16 cellular contexts compared by ENCODE assay signal in the genomic region with DNA sequence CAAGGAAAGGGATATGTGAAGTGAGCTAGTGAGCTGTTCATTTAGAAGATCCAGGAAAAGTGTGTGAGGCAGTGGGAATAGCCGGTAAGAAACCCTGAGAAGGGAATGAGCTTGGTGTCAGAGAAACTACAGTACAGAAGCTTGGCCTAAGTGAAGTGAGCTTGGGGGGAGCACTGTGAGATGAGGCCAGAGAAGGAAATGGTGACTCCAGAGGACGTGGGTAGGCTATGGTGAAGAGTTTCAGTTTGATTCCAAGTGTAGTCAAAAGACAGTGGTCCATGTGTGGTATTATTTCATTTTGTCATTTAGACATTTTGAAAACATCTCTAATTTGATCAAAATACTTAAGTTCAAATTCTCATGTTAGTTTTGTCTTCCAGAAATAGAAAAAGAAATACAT.
"Had no signal": no experiment of that assay in that cellular context is flagged by ENCODE, and none has a peak within 500 bp of the region (broad histone marks: within the 10 kb centered on the region; RNA-seq: fewer than 3 reads in every experiment).

No MANE protein-coding gene starts in this region.

- H3K36me3 ChIP-seq: cardiac muscle cell, esophagus squamous epithelium, left ventricle myocardium inferior, neural progenitor cell, thoracic aorta, upper lobe of right lung had no signal

- DNase-seq: activated CD4-positive, alpha-beta T cell treated with anti-CD3 and anti-CD28 coated beads, Interleukin-2, amount 10 ng/mL, durations not matched to agents 7 days and 5 days; activated naive CD4-positive, alpha-beta T cell treated with anti-CD3 and anti-CD28 coated beads for 36 hours; amniotic stem cell; effector memory CD8-positive, alpha-beta T cell; esophagus squamous epithelium; heart right ventricle; left ventricle myocardium inferior; mammary epithelial cell; psoas muscle; right cardiac atrium; stimulated activated CD4-positive, alpha-beta T cell treated with anti-CD3 and anti-CD28 coated beads, Interleukin-2, amount 100 ng/mL, for 24 hours; T-helper 9 cell; upper lobe of right lung had no signal

- H3K4me1 ChIP-seq: psoas muscle, upper lobe of right lung had no signal

- H3K4me2 ChIP-seq: neural progenitor cell had no signal

- H3K9me3 Mint-ChIP-seq: effector memory CD8-positive, alpha-beta T cell had no signal

- H3K4me3 ChIP-seq: cardiac muscle cell, esophagus squamous epithelium, heart right ventricle, left ventricle myocardium inferior, neural progenitor cell, psoas muscle, thoracic aorta, upper lobe of right lung had no signal

- H3K27me3 Mint-ChIP-seq: activated CD4-positive, alpha-beta T cell treated with anti-CD3 and anti-CD28 coated beads, Interleukin-2, amount 10 ng/mL, durations not matched to agents 7 days and 5 days had no signal

- H2AFZ ChIP-seq: neural progenitor cell had no signal

- H3K27ac Mint-ChIP-seq: activated CD4-positive, alpha-beta T cell treated with anti-CD3 and anti-CD28 coated beads, Interleukin-2, amount 10 ng/mL, durations not matched to agents 7 days and 5 days; activated naive CD4-positive, alpha-beta T cell treated with anti-CD3 and anti-CD28 coated beads for 36 hours; effector memory CD8-positive, alpha-beta T cell; neural progenitor cell had no signal

- H3K27me3 ChIP-seq: cardiac muscle cell, esophagus squamous epithelium, heart right ventricle, neural progenitor cell, upper lobe of right lung had no signal

- ATAC-seq: effector memory CD8-positive, alpha-beta T cell; heart right ventricle; psoas muscle; right cardiac atrium; upper lobe of right lung had no signal

- H3K27ac ChIP-seq: cardiac muscle cell, esophagus squamous epithelium, heart right ventricle, left ventricle myocardium inferior, neural progenitor cell, psoas muscle, thoracic aorta, upper lobe of right lung had no signal

- H3K4me3 Mint-ChIP-seq: activated CD4-positive, alpha-beta T cell treated with anti-CD3 and anti-CD28 coated beads, Interleukin-2, amount 10 ng/mL, durations not matched to agents 7 days and 5 days; activated naive CD4-positive, alpha-beta T cell treated with anti-CD3 and anti-CD28 coated beads for 36 hours; effector memory CD8-positive, alpha-beta T cell; neural progenitor cell had no signal
